1 cellular context compared by ENCODE assay signal in the genomic region with DNA sequence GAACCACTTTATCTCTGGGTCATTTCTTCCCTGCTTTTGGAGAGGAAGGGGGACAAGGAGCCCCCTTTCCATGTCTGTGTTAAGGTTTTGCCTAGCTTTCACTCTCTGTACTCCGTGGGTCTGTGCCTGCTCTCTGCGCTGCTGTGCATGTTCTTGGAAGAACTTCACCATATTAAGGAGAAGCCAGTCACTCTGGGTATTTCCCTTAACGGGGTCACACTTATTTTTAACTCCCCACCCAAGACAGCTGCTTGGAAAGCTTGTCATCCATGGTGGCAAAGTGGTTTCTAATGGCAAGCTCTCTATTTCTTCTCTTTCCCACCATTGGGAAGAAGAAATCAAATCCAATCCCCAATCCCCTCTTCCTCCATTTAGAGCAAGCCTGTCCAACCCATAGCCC.
TF ChIP-seq lines count a peak whose summit lies in the region.

No MANE protein-coding gene starts in this region.

TF ChIP-seq in GM23338, 12 proteins besides CTCF, POLR2A, EP300 and RAD21 (continued from another document):
- TF ChIP-seq, protein P1, sequence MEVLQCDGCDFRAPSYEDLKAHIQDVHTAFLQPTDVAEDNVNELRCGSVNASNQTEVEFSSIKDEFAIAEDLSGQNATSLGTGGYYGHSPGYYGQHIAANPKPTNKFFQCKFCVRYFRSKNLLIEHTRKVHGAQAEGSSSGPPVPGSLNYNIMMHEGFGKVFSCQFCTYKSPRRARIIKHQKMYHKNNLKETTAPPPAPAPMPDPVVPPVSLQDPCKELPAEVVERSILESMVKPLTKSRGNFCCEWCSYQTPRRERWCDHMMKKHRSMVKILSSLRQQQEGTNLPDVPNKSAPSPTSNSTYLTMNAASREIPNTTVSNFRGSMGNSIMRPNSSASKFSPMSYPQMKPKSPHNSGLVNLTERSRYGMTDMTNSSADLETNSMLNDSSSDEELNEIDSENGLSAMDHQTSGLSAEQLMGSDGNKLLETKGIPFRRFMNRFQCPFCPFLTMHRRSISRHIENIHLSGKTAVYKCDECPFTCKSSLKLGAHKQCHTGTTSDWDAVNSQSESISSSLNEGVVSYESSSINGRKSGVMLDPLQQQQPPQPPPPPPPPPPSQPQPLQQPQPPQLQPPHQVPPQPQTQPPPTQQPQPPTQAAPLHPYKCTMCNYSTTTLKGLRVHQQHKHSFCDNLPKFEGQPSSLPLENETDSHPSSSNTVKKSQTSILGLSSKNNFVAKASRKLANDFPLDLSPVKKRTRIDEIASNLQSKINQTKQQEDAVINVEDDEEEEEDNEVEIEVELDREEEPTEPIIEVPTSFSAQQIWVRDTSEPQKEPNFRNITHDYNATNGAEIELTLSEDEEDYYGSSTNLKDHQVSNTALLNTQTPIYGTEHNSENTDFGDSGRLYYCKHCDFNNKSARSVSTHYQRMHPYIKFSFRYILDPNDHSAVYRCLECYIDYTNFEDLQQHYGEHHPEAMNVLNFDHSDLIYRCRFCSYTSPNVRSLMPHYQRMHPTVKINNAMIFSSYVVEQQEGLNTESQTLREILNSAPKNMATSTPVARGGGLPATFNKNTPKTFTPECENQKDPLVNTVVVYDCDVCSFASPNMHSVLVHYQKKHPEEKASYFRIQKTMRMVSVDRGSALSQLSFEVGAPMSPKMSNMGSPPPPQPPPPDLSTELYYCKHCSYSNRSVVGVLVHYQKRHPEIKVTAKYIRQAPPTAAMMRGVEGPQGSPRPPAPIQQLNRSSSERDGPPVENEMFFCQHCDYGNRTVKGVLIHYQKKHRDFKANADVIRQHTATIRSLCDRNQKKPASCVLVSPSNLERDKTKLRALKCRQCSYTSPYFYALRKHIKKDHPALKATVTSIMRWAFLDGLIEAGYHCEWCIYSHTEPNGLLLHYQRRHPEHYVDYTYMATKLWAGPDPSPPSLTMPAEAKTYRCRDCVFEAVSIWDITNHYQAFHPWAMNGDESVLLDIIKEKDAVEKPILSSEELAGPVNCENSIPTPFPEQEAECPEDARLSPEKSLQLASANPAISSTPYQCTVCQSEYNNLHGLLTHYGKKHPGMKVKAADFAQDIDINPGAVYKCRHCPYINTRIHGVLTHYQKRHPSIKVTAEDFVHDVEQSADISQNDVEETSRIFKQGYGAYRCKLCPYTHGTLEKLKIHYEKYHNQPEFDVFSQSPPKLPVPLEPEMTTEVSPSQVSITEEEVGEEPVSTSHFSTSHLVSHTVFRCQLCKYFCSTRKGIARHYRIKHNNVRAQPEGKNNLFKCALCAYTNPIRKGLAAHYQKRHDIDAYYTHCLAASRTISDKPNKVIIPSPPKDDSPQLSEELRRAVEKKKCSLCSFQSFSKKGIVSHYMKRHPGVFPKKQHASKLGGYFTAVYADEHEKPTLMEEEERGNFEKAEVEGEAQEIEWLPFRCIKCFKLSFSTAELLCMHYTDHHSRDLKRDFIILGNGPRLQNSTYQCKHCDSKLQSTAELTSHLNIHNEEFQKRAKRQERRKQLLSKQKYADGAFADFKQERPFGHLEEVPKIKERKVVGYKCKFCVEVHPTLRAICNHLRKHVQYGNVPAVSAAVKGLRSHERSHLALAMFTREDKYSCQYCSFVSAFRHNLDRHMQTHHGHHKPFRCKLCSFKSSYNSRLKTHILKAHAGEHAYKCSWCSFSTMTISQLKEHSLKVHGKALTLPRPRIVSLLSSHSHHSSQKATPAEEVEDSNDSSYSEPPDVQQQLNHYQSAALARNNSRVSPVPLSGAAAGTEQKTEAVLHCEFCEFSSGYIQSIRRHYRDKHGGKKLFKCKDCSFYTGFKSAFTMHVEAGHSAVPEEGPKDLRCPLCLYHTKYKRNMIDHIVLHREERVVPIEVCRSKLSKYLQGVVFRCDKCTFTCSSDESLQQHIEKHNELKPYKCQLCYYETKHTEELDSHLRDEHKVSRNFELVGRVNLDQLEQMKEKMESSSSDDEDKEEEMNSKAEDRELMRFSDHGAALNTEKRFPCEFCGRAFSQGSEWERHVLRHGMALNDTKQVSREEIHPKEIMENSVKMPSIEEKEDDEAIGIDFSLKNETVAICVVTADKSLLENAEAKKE (CRISPR knock-in tag; IDR thresholded peaks at IDR 0.05): no peak
- TF ChIP-seq ZNF114 (CRISPR knock-in tag; IDR thresholded peaks at IDR 0.05): no peak
- TF ChIP-seq EZH2phosphoT487 (IDR thresholded peaks at IDR 0.05; ENCODE audit: unreplicated experiment): no peak
- no peak for TF ChIP-seq ZNF331 (CRISPR knock-in tag; IDR thresholded peaks at IDR 0.05; ENCODE audit: low read depth)
